ENCODE assay signal across 8 cellular contexts in genomic region chr5:177390363-177391300, GRCh38. TPM values are rescaled to one million over a fixed set of nuclear protein-coding genes. Genes with fewer than 3 reads are reported as not detected.
DNase-seq lines count a peak whose midpoint lies in the region; ATAC-seq and TF ChIP-seq lines count a peak whose summit lies in the region.

No MANE protein-coding gene starts in this region.

- POLR2A ChIA-PET in PC-9 (lab: Charles Lee; ENCODE audit: unreplicated experiment): interaction anchor here (0.5 to 1.7 kb wide), 9 partner anchors 20 to 741 kb away, joined by 3 to 16 read pairs (median 7); partner anchors contain the start of genes LMAN2 and PDLIM7

- in situ Hi-C loops in KBM-7 (cut with MboI; ENCODE audit: low pct_unique_long_range_greater_than_20kb, low sequenced_read_pairs): no loop called here

- H3K4me3 ChIP-seq in PC-9: peak overlapping the region; percentile 25; the same call in 1 of the 2 replicates
- no peak overlapping the region for H3K4me3 ChIP-seq in neural cell (ENCODE audit: low read length)

- no peaks in the 10 kb centered on the region for H4K20me1 ChIP-seq in PC-9 (ENCODE audit: insufficient read depth)
- H4K20me1 ChIP-seq in neural cell (ENCODE audit: insufficient read depth): no peaks in the 10 kb centered on the region

- BruUV-seq in PC-9 (replicated peaks; lab: Mats Ljungman, UMichigan): TSS peak; percentile 36

- H3K27me3 ChIP-seq in PC-9 (ENCODE audit: insufficient read depth, low read depth): no peaks in the 10 kb centered on the region
- H3K27me3 ChIP-seq in neural cell (ENCODE audit: insufficient read depth, low read depth, low read length): no peaks in the 10 kb centered on the region

- H3K9ac ChIP-seq in neural cell (ENCODE audit: low read length): peak overlapping the region; percentile 64

- H3K27ac ChIP-seq in PC-9: peak overlapping the region; percentile 96
- H3K27ac ChIP-seq in neural cell (ENCODE audit: low read length): peak overlapping the region; percentile 63

- intact Hi-C loops in PC-9 (cut with micrococcal nuclease; ENCODE audit: unreplicated experiment): loop anchor here (1.0 to 5.0 kb wide), 6 partner anchors 12 to 111 kb away; partner anchors contain the start of genes GRK6 and LMAN2

- TF ChIP-seq CTCF in PC-9 (conservative IDR thresholded peaks at IDR 0.05) (peak; percentile 97), neural cell (IDR thresholded peaks at IDR 0.05; ENCODE audit: poor library complexity, severe bottlenecking) (peak; percentile 98)

- no peaks in the 10 kb centered on the region for H3K79me2 ChIP-seq in PC-9 (ENCODE audit: low read depth)
- H3K79me2 ChIP-seq in neural cell (replicated peaks; ENCODE audit: insufficient read depth, low read length): no peaks in the 10 kb centered on the region

- H2AFZ ChIP-seq in PC-9: peak overlapping the region; percentile 50; the same call in 1 of the 2 replicates
- H2AFZ ChIP-seq in neural cell (ENCODE audit: low read depth, low read length): no peak overlapping the region

- H3K9me3 ChIP-seq in PC-9 (ENCODE audit: insufficient read depth, low read depth): no peaks in the 10 kb centered on the region
- no peaks in the 10 kb centered on the region for H3K9me3 ChIP-seq in neural cell (ENCODE audit: low read length)

- no peaks in the 10 kb centered on the region for H3K36me3 ChIP-seq in PC-9 (ENCODE audit: low read depth)
- no peaks in the 10 kb centered on the region for H3K36me3 ChIP-seq in neural cell (ENCODE audit: insufficient read depth, low read length)

- CTCF ChIA-PET in PC-9 (lab: Charles Lee): interaction anchor here (0.6 to 2.6 kb wide), 16 partner anchors 12 to 319 kb away, joined by 3 to 53 read pairs (median 5); partner anchors contain the start of genes GRK6 and PDLIM7

- peak; percentile 98 for TF ChIP-seq RAD21 in neural cell (conservative IDR thresholded peaks at IDR 0.05)

- peaks cover 35% of the 10 kb centered on the region for H3K4me1 ChIP-seq in PC-9 (replicated peaks; ENCODE audit: insufficient read depth)

- TF ChIP-seq EP300 in neural cell (conservative IDR thresholded peaks at IDR 0.05; ENCODE audit: poor library complexity, severe bottlenecking): peak; percentile 45

- DNase-seq in CD1c-positive myeloid dendritic cell (ENCODE audit: extremely low spot score) (peak; percentile 92), KBM-7 (peak; percentile 93), PC-9 (peak; percentile 78 to 89), fibroblast of gingiva (ENCODE audit: low read depth) (peak; percentile 56)
- peak; percentile 83 for DNase-seq in activated T-cell treated with anti-CD3 and anti-CD28 coated beads, Interleukin-2, amount 50 U/mL, for 1 hour
- DNase-seq in stimulated activated naive CD8-positive, alpha-beta T cell treated with anti-CD3 and anti-CD28 coated beads, Interleukin-15, Interleukin-2, amounts not matched to agents 100 U/mL and 50 U/mL, for 24 hours: peak; percentile 90

- H3F3A ChIP-seq in PC-9 (ENCODE audit: insufficient read depth, low read depth) (peaks cover 26% of the 10 kb centered on the region), neural cell (ENCODE audit: insufficient read depth, low read length, poor library complexity, severe bottlenecking) (no peaks in the 10 kb centered on the region)

- H3K9me2 ChIP-seq in PC-9 (ENCODE audit: insufficient read depth) (no peaks in the 10 kb centered on the region), neural cell (ENCODE audit: insufficient read depth, low read length) (no peaks in the 10 kb centered on the region)

- ATAC-seq in GM21360 (IDR thresholded peaks at IDR 0.05; ENCODE audit: unreplicated experiment): peak; percentile 58
- ATAC-seq in stimulated activated naive CD8-positive, alpha-beta T cell treated with anti-CD3 and anti-CD28 coated beads, Interleukin-15, Interleukin-2, amounts not matched to agents 100 U/mL and 50 U/mL, for 24 hours: peak; percentile 72

- H3K4me2 ChIP-seq in PC-9 (peak overlapping the region; percentile 75), neural cell (ENCODE audit: low read length) (no peak overlapping the region)

TF ChIP-seq in neural cell, 6 proteins besides CTCF, POLR2A, EP300 and RAD21:
- TF ChIP-seq EZH2 (IDR thresholded peaks at IDR 0.05; ENCODE audit: borderline replicate concordance, insufficient read depth, low read length, poor library complexity, severe bottlenecking) (no peak), POLR2AphosphoS5 (IDR thresholded peaks at IDR 0.05) (peak; percentile 37), REST (IDR thresholded peaks at IDR 0.05; ENCODE audit: borderline replicate concordance) (peak; percentile 48), MXI1 (conservative IDR thresholded peaks at IDR 0.05; ENCODE audit: poor library complexity, severe bottlenecking) (peak; percentile 70), TAF1 (IDR thresholded peaks at IDR 0.05; ENCODE audit: low read depth) (no peak), SMC3 (conservative IDR thresholded peaks at IDR 0.05; ENCODE audit: poor library complexity) (peak; percentile 97)

RNA-seq across cellular contexts. Expression of gene SLC34A1, which starts 6.4 kb away (rescaled TPM):
- total RNA-seq in PC-9 (2021): 0.28 TPM in 1 of 2 replicates, not detected in the other
- not detected in 2 replicates for polyA plus RNA-seq in neural cell
- polyA minus RNA-seq in neural cell: not detected in 2 replicates

RNA-seq across cellular contexts. Expression of gene PFN3, which starts 9.8 kb away (rescaled TPM):
- not detected in 2 replicates for total RNA-seq in PC-9 (2021)
- not detected in 2 replicates for polyA plus RNA-seq in neural cell
- not detected in 2 replicates for polyA minus RNA-seq in neural cell

RNA-seq across cellular contexts. Expression of gene F12, which starts 18.7 kb away (rescaled TPM):
- 14.5 and 17.0 TPM in 2 replicates for total RNA-seq in PC-9 (2021)
- 1.4 and 7.8 TPM in 2 replicates for polyA plus RNA-seq in neural cell
- polyA minus RNA-seq in neural cell: 2.9 and 3.6 TPM in 2 replicates

RNA-seq across cellular contexts. Expression of gene RGS14, which starts 32.9 kb away (rescaled TPM):
- total RNA-seq in PC-9 (2021): 11.9 and 13.6 TPM in 2 replicates
- 23.4 and 32.3 TPM in 2 replicates for polyA plus RNA-seq in neural cell
- 3.9 and 7.9 TPM in 2 replicates for polyA minus RNA-seq in neural cell

RNA-seq across cellular contexts. Expression of gene GRK6, which starts 35.8 kb away (rescaled TPM):
- 82.3 and 124 TPM in 2 replicates for total RNA-seq in PC-9 (2021)
- polyA plus RNA-seq in neural cell: 22.6 and 26.5 TPM in 2 replicates
- 38.1 and 38.5 TPM in 2 replicates for polyA minus RNA-seq in neural cell
